1 cellular context compared by ENCODE assay signal in the genomic region with DNA sequence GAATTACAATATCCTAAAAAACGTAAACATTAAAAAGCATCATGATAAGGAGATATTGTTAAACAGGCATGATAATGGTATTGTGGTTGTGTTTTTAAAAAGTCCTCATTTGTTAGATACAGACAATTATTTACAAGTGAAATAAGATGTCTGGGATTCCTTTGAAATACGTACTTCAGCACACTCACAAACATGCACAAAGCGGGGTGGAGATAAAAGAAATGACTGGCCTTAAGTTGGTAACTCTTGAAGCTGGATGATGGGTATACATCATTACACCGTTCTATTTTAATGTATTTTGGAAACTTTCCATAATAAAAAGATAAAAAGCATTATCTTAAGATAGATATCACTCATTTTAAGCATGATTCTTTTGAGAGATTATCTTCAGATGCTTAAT.
TF ChIP-seq lines count a peak whose summit lies in the region.

No MANE protein-coding gene starts in this region.

TF ChIP-seq in GM12878, 131 proteins besides CTCF, POLR2A, EP300 and RAD21:
- TF ChIP-seq, protein P1, sequence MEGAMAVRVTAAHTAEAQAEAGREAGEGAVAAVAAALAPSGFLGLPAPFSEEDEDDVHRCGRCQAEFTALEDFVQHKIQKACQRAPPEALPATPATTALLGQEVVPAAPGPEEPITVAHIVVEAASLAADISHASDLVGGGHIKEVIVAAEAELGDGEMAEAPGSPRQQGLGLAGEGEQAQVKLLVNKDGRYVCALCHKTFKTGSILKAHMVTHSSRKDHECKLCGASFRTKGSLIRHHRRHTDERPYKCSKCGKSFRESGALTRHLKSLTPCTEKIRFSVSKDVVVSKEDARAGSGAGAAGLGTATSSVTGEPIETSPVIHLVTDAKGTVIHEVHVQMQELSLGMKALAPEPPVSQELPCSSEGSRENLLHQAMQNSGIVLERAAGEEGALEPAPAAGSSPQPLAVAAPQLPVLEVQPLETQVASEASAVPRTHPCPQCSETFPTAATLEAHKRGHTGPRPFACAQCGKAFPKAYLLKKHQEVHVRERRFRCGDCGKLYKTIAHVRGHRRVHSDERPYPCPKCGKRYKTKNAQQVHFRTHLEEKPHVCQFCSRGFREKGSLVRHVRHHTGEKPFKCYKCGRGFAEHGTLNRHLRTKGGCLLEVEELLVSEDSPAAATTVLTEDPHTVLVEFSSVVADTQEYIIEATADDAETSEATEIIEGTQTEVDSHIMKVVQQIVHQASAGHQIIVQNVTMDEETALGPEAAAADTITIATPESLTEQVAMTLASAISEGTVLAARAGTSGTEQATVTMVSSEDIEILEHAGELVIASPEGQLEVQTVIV (IDR thresholded peaks at IDR 0.05; ENCODE audit: borderline replicate concordance, partially characterized antibody): no peak
- TF ChIP-seq MEF2B (IDR thresholded peaks at IDR 0.05; ENCODE audit: partially characterized antibody, poor library complexity, severe bottlenecking) (no peak), POU2F2 (IDR thresholded peaks at IDR 0.05; ENCODE audit: borderline replicate concordance, low read depth, low read length) (no peak), EZH2 (IDR thresholded peaks at IDR 0.05; ENCODE audit: borderline replicate concordance, control insufficient read depth, low read depth, low read length) (no peak), TCF7 (IDR thresholded peaks at IDR 0.05; ENCODE audit: borderline replicate concordance) (no peak)
